In genomic region chr1:12040457-12041051, GRCh38 we compare ENCODE assay signal across 1 cellular context.
TF ChIP-seq lines count a peak whose summit lies in the region.

No MANE protein-coding gene starts in this region.

TF ChIP-seq in K562, 482 proteins besides CTCF, POLR2A, EP300 and RAD21 (continued from another document and continues in another):
- TF ChIP-seq MGA (IDR thresholded peaks at IDR 0.05) (no peak), ZNF280B (CRISPR knock-in tag; IDR thresholded peaks at IDR 0.05) (no peak), PML (IDR thresholded peaks at IDR 0.05; ENCODE audit: low read length) (0 out of 2 replicates have a peak, but pooled peaks have one; percentile 36), TAF1 (IDR thresholded peaks at IDR 0.05; ENCODE audit: control insufficient read depth, extremely low read depth, insufficient read depth, low read length, severe bottlenecking) (no peak), MTF1 (CRISPR knock-in tag; IDR thresholded peaks at IDR 0.05; ENCODE audit: borderline replicate concordance) (no peak), JUN (IDR thresholded peaks at IDR 0.05; ENCODE audit: borderline replicate concordance, low read depth, low read length) (peak; percentile 78), JUN (CRISPR knock-in tag; IDR thresholded peaks at IDR 0.05; ENCODE audit: borderline replicate concordance) (0 out of 2 replicates have a peak, but pooled peaks have one; percentile 35), GATAD2B (IDR thresholded peaks at IDR 0.05; ENCODE audit: borderline replicate concordance) (no peak), MITF (IDR thresholded peaks at IDR 0.05) (no peak), ADNP (tag; IDR thresholded peaks at IDR 0.05) (peak; percentile 82), CTCFL (IDR thresholded peaks at IDR 0.05; ENCODE audit: borderline replicate concordance, insufficient read depth, low read depth, low read length, poor library complexity, severe bottlenecking) (no peak), TRIM25 (IDR thresholded peaks at IDR 0.05; ENCODE audit: borderline replicate concordance) (no peak), MBD2 (IDR thresholded peaks at IDR 0.05; ENCODE audit: borderline replicate concordance, low read depth) (0 out of 2 replicates have a peak, but pooled peaks have one; percentile 30), NR1H2 (CRISPR knock-in tag; IDR thresholded peaks at IDR 0.05) (no peak), ZNF263 (CRISPR knock-in tag; IDR thresholded peaks at IDR 0.05; ENCODE audit: borderline replicate concordance) (no peak), RBM22 (IDR thresholded peaks at IDR 0.05; ENCODE audit: low read depth, low read length, poor library complexity, severe bottlenecking) (no peak), NCOR1 (IDR thresholded peaks at IDR 0.05) (peak; percentile 70), ZNF785 (CRISPR knock-in tag; IDR thresholded peaks at IDR 0.05) (no peak), TAL1 (IDR thresholded peaks at IDR 0.05) (no peak), MLLT1 (IDR thresholded peaks at IDR 0.05) (no peak), HLTF (IDR thresholded peaks at IDR 0.05) (no peak), NCOA2 (IDR thresholded peaks at IDR 0.05; ENCODE audit: partially characterized antibody in 2 of 2) (no peak), PRDM10 (IDR thresholded peaks at IDR 0.05; ENCODE audit: partially characterized antibody) (no peak), RB1 (IDR thresholded peaks at IDR 0.05; ENCODE audit: low read depth) (no peak), SMARCA4 (IDR thresholded peaks at IDR 0.05) (peak; percentile 81), RBFOX2 (IDR thresholded peaks at IDR 0.05; ENCODE audit: low read depth, low read length) (no peak), BRD4 (IDR thresholded peaks at IDR 0.05) (no peak), ZSCAN32 (CRISPR knock-in tag; IDR thresholded peaks at IDR 0.05) (no peak), E2F4 (CRISPR knock-in tag; IDR thresholded peaks at IDR 0.05; ENCODE audit: low read depth) (no peak), ELF4 (CRISPR knock-in tag; IDR thresholded peaks at IDR 0.05) (no peak), ZBED1 (IDR thresholded peaks at IDR 0.05) (peak; percentile 56; the same call in 1 of the 2 replicates), GABPB2 (CRISPR knock-in tag; conservative IDR thresholded peaks at IDR 0.05) (no peak)
